Comparison of ENCODE assay signal across 8 cellular contexts in the genomic region with DNA sequence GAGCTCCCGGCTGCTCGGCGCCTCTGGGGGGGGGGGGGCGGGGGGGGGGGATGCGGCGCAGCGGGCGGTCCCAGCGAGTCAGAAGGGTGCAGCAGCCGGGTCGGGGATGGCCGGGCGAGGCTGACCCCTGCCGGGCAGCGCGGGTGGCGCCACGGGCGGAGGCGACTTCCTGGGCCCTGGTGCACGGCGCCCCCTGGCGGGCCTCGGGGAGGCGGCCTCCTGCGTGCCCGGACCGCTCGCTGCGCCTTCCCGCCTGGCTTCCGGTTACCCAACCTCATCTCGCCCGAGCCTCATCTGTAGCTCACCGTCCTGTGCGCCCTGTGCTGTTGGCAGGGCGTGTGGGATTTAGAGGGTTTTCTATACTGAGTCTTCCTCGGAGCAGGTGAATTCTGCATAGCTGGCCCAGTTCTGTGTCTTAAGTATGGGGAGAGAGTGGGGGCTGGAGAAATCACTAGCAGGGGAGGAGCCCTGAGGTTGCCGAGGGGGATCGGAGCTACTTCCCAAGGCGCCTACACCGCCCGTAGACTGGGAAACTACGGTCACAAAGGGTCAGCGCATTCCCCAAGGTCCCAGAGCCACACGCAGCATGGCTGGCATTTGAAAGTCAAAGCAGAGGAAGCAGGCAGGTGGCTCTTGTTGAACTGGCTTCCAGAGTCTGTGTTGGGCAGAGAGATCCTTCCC. TPM values are rescaled to one million over a fixed set of nuclear protein-coding genes. Genes with fewer than 3 reads are reported as not detected.
DNase-seq lines count a peak whose midpoint lies in the region; ATAC-seq and TF ChIP-seq lines count a peak whose summit lies in the region.

No MANE protein-coding gene starts in this region.

- H3K9me3 Mint-ChIP-seq in central memory CD8-positive, alpha-beta T cell: no peaks in the 10 kb centered on the region

- H3K36me3 ChIP-seq in A673 (ENCODE audit: insufficient read depth, low read length, poor library complexity, severe bottlenecking) (no peaks in the 10 kb centered on the region), kidney epithelial cell (ENCODE audit: control insufficient read depth, insufficient read depth, low read length) (no peaks in the 10 kb centered on the region)

- no peaks in the 10 kb centered on the region for H3K9me3 ChIP-seq in A673 (ENCODE audit: low read depth, low read length, poor library complexity, severe bottlenecking)

- H3K27ac ChIP-seq in A673 (ENCODE audit: low read depth, low read length, poor library complexity, severe bottlenecking): no peak overlapping the region

- H3K27me3 Mint-ChIP-seq in central memory CD8-positive, alpha-beta T cell: peaks cover 31% of the 10 kb centered on the region

- H3K36me3 Mint-ChIP-seq in central memory CD8-positive, alpha-beta T cell (ENCODE audit: insufficient read depth): peaks cover 3% of the 10 kb centered on the region

- H3K4me3 ChIP-seq in A673 (ENCODE audit: low read depth, low read length, poor library complexity, severe bottlenecking) (peak overlapping the region; percentile 31), kidney epithelial cell (ENCODE audit: low read depth, low read length) (peak overlapping the region; percentile 47)

- peak overlapping the region; percentile 65 for H3K4me3 Mint-ChIP-seq in central memory CD8-positive, alpha-beta T cell

- POLR2A ChIA-PET in A673 (lab: Charles Lee; ENCODE audit: low non-redundant PET): no interaction called here

- CTCF ChIA-PET in A673 (lab: Charles Lee): interaction anchor here (0.5 to 1.6 kb wide), 20 partner anchors 18 to 854 kb away, joined by 3 to 12 read pairs (median 4); no protein-coding TSS in a partner anchor

- H3K27me3 ChIP-seq in A673 (replicated peaks; ENCODE audit: insufficient read depth, low read depth, low read length, poor library complexity) (peaks cover 33% of the 10 kb centered on the region), kidney epithelial cell (ENCODE audit: control insufficient read depth, insufficient read depth, low read length) (no peaks in the 10 kb centered on the region)

- no peaks in the 10 kb centered on the region for H3K4me1 ChIP-seq in A673 (ENCODE audit: insufficient read depth, low read length, poor library complexity, severe bottlenecking)

- no TSS peak for BruUV-seq in A673 (replicated peaks; lab: Mats Ljungman, UMichigan)

- peak; percentile 56 for ATAC-seq in GM18508 (IDR thresholded peaks at IDR 0.05; ENCODE audit: insufficient read depth, unreplicated experiment)
- ATAC-seq in HG03039 (IDR thresholded peaks at IDR 0.05; ENCODE audit: unreplicated experiment): peak; percentile 83
- peak; percentile 93 to 96 for ATAC-seq in activated CD4-positive, CD25-positive, alpha-beta regulatory T cell treated with anti-CD3 and anti-CD28 coated beads, Interleukin-2, amount 50 U/mL, for 24 hours
- ATAC-seq in central memory CD8-positive, alpha-beta T cell (replicated peaks; ENCODE audit: extremely low read depth, poor library complexity, severe bottlenecking): peak; percentile 87

- intact Hi-C loops in A673 (cut with micrococcal nuclease; ENCODE audit: unreplicated experiment): loop anchor here (1.0 to 10.0 kb wide), 4 partner anchors 89 to 748 kb away; no protein-coding TSS in a partner anchor

- peaks cover 10% of the 10 kb centered on the region for H3K4me1 Mint-ChIP-seq in central memory CD8-positive, alpha-beta T cell

- TF ChIP-seq CTCF in A673 (conservative IDR thresholded peaks at IDR 0.05; ENCODE audit: low read depth, low read length): peak; percentile 74
- peak; percentile 50 for TF ChIP-seq CTCF in kidney epithelial cell (IDR thresholded peaks at IDR 0.05; ENCODE audit: insufficient read depth, low read length, poor library complexity, severe bottlenecking)

- DNase-seq in A673 (ENCODE audit: low spot score) (peak; percentile 86), NCI-H2171 (lab: John Stamatoyannopoulos, UW) (peak; percentile 65), kidney epithelial cell (ENCODE audit: low read depth) (peak; percentile 65)
- peak; percentile 57 to 66 for DNase-seq in central memory CD8-positive, alpha-beta T cell (ENCODE audit: low spot score in 2 of 2)
- DNase-seq in stimulated activated CD4-positive, alpha-beta T cell treated with anti-CD3 and anti-CD28 coated beads, Interleukin-12 subunit alpha, Interleukin-12 subunit beta, amount 100 ng/mL, for 48 hours (ENCODE audit: low read depth in 2 of 3, low spot score in 1 of 3): peak; percentile 79 to 86 (median 85)

- no peak overlapping the region for H3K27ac Mint-ChIP-seq in central memory CD8-positive, alpha-beta T cell (ENCODE audit: low read depth)

RNA-seq across cellular contexts. Expression of gene WDFY4, which starts 28.3 kb away (rescaled TPM):
- total RNA-seq in A673 (2021) (not detected in 2 replicates), kidney epithelial cell (not detected in 2 replicates)

RNA-seq across cellular contexts. Expression of gene ARHGAP22, which starts 51.5 kb away (rescaled TPM):
- total RNA-seq in A673 (2021) (0.47 and 0.79 TPM in 2 replicates), kidney epithelial cell (3.4 and 7.0 TPM in 2 replicates)
